In the genomic region with DNA sequence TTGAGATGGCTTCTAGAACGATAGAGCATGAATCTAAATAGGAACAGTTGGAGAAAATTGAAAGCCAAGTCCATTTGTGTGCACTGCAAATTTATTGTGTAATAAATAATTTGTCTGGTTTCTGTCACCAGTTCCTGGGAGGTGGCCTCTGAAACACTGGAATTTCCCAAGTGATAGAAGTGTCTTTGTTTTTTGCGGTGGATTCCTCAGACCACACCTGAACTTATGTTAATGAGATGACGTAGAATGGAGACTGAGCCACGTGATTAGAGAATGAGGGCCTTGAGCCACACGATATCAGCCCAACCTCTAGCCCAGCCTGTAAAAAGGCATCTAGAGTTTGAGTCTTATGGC, we compare ENCODE assay signal across 13 cellular contexts.
"Had no signal": no experiment of that assay in that cellular context is flagged by ENCODE, and none has a peak within 500 bp of the region (broad histone marks: within the 10 kb centered on the region; RNA-seq: fewer than 3 reads in every experiment).

No MANE protein-coding gene starts in this region.

- H3K27ac ChIP-seq: left lung, testis had no signal

- H3K27me3 ChIP-seq: body of pancreas, left lung, testis had no signal

- ATAC-seq: body of pancreas, left lung had no signal

- H3K36me3 ChIP-seq: left lung had no signal

- DNase-seq: activated CD4-positive, alpha-beta T cell treated with anti-CD3 and anti-CD28 coated beads, Interleukin-2, amount 10 ng/mL, durations not matched to agents 7 days and 5 days; activated CD4-positive, CD25-positive, alpha-beta regulatory T cell; activated T-cell treated with anti-CD3 and anti-CD28 coated beads, Interleukin-2, amount 50 U/mL, for 1 hour; amniotic stem cell; dermis blood vessel endothelial cell; erythroblast; left lung; mesendoderm; nephron progenitor cell; stimulated activated CD4-positive, alpha-beta T cell treated with anti-CD3 and anti-CD28 coated beads, Interleukin-15, amount 100 ng/mL, for 24 hours; stimulated activated CD4-positive, alpha-beta T cell treated with anti-CD3 and anti-CD28 coated beads, Interleukin-4, amount 100 ng/mL, for 24 hours; testis had no signal

- H3K4me1 ChIP-seq: body of pancreas, left lung, testis had no signal

- H3K9me3 ChIP-seq: body of pancreas, left lung, testis had no signal

- H3K4me3 ChIP-seq: body of pancreas, left lung, testis had no signal
